In the genomic region with DNA sequence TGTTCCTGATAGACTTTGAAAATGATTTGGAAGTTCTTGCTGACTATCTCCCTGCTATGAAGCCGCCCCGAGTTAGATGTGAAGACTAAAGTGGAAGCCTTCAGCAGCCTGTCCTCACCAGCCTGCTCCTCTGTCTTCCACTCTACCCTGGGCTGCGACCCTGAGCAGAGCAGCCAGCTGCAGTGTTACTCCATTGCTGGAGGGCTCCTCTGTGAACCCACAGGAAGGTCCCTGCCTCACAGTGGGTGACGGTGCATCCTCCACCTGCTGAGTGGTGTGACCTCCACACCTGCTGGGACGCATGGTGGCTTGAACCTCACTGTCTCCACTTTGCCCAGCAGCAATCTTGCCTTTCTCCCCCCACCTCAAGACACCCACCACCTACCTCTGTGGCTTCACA, we compare ENCODE assay signal across 25 cellular contexts.
A peak's percentile ranks its signal among the peaks of the same experiment; 100 is the strongest.
DNase-seq lines count a peak whose midpoint lies in the region; ATAC-seq and TF ChIP-seq lines count a peak whose summit lies in the region.
"Had no signal": no experiment of that assay in that cellular context is flagged by ENCODE, and none has a peak within 500 bp of the region (broad histone marks: within the 10 kb centered on the region; RNA-seq: fewer than 3 reads in every experiment).

No MANE protein-coding gene starts in this region.

- H3K4me1 Mint-ChIP-seq in MCF 10A (ENCODE audit: insufficient read depth, unreplicated experiment) = no peaks in the 10 kb centered on the region
- no peaks in the 10 kb centered on the region for H3K4me1 Mint-ChIP-seq in stimulated activated naive CD8-positive, alpha-beta T cell treated with anti-CD3 and anti-CD28 coated beads, Interleukin-15, amount 100 ng/mL, for 72 hours
- H3K4me1 Mint-ChIP-seq: B cell; CD4-positive, CD25-positive, alpha-beta regulatory T cell had no signal

- H3K27me3 ChIP-seq in breast epithelium (no peaks in the 10 kb centered on the region), PC-9 (ENCODE audit: insufficient read depth, low read depth) (no peaks in the 10 kb centered on the region), mesendoderm (ENCODE audit: insufficient read depth, low read length, poor library complexity) (no peaks in the 10 kb centered on the region)

- no CpG with 5 or more reads among the region's 5 CpGs for WGBS in mesendoderm (ENCODE audit: extremely low coverage, insufficient coverage, low lambda C conversion rate)

- no peak overlapping the region for H3K18ac ChIP-seq in mesendoderm (ENCODE audit: low read length)

- H2BK15ac ChIP-seq in mesendoderm (replicated peaks; ENCODE audit: low read depth) = no peak overlapping the region

- H3K4ac ChIP-seq in mesendoderm (ENCODE audit: low read depth, low read length) = no peak overlapping the region

- TF ChIP-seq POLR2A in breast epithelium (IDR thresholded peaks at IDR 0.05) = no peak

- peak overlapping the region; percentile 22 for H2AK5ac ChIP-seq in mesendoderm (ENCODE audit: low read length)

- H3K4me3 ChIP-seq in breast epithelium = no peak overlapping the region
- H3K4me3 ChIP-seq in PC-9 = peak overlapping the region; percentile 39; the same call in 1 of the 2 replicates
- no peak overlapping the region for H3K4me3 ChIP-seq in mesendoderm (ENCODE audit: low read length)
- H3K4me3 ChIP-seq: SJSA1 had no signal

- H2AFZ ChIP-seq in PC-9 = no peak overlapping the region; the same call in 1 of the 2 replicates

- POLR2A ChIA-PET in MCF 10A (lab: Yijun Ruan, JAX) (interaction anchor here (0.5 kb wide), 1 partner anchor 399 kb away, joined by 3 read pairs; no protein-coding TSS in a partner anchor), PC-9 (lab: Charles Lee; ENCODE audit: unreplicated experiment) (interaction anchor here (0.7 kb wide), 1 partner anchor 22 kb away, joined by 24 read pairs; no protein-coding TSS in a partner anchor)

- no TSS peak for BruUV-seq in MCF 10A (replicated peaks; lab: Mats Ljungman, UMichigan)
- BruUV-seq in PC-9 (replicated peaks; lab: Mats Ljungman, UMichigan) = no TSS peak

- H4K5ac ChIP-seq in mesendoderm (ENCODE audit: low read length) = no peak overlapping the region

- H3K36me3 Mint-ChIP-seq in MCF 10A (ENCODE audit: insufficient read depth, unreplicated experiment) = no peaks in the 10 kb centered on the region

- peaks cover 0 to 7% of the 10 kb centered on the region in 2 donors for H3K4me1 ChIP-seq in breast epithelium
- H3K4me1 ChIP-seq in PC-9 (replicated peaks; ENCODE audit: insufficient read depth) = peaks cover 62% of the 10 kb centered on the region
- H3K4me1 ChIP-seq in mesendoderm (ENCODE audit: control insufficient read depth, low read depth, low read length) = peaks cover 8% of the 10 kb centered on the region

- no peak overlapping the region for H2BK5ac ChIP-seq in mesendoderm (ENCODE audit: low read length)

- no peaks in the 10 kb centered on the region for H3K9me3 Mint-ChIP-seq in MCF 10A (ENCODE audit: unreplicated experiment)
- peaks cover 0 to 5% of the 10 kb centered on the region in 2 donors for H3K9me3 Mint-ChIP-seq in stimulated activated naive CD8-positive, alpha-beta T cell treated with anti-CD3 and anti-CD28 coated beads, Interleukin-15, amount 100 ng/mL, for 72 hours
- H3K9me3 Mint-ChIP-seq: CD4-positive, CD25-positive, alpha-beta regulatory T cell had no signal

- no peak for DNase-seq in breast epithelium (ENCODE audit: low spot score in 2 of 2)
- no peak for DNase-seq in MCF 10A (ENCODE audit: unreplicated experiment)
- DNase-seq in PC-9 = no peak
- DNase-seq in mesendoderm = no peak
- DNase-seq in NCI-H526 treated with DMSO at 0.1 percent for 48 hours (lab: John Stamatoyannopoulos, UW) = no peak
- no peak for DNase-seq in stimulated activated naive CD8-positive, alpha-beta T cell treated with anti-CD3 and anti-CD28 coated beads, Interleukin-15, amount 100 ng/mL, for 72 hours
- DNase-seq in iPS-NIHi11 (ENCODE audit: low spot score) = no peak
- DNase-seq in retina = no peak
- DNase-seq: CD4-positive, CD25-positive, alpha-beta regulatory T cell; DMS153; GOT3; HCEC 1CT; IMR-90; KG1; MM.1S; NCI-H1048; NCI-H1417 treated with DMSO at 0.1 percent for 48 hours; NCI-H187 treated with DMSO at 0.1 percent for 48 hours; NCI-H2171 treated with DMSO at 0.1 percent for 48 hours; NCI-H345; NCI-H524; NCI-H774 had no signal

- H3K9me2 ChIP-seq in PC-9 (ENCODE audit: insufficient read depth) = no peaks in the 10 kb centered on the region

- H3K36me3 ChIP-seq in breast epithelium (no peaks in the 10 kb centered on the region), PC-9 (ENCODE audit: low read depth) (no peaks in the 10 kb centered on the region), mesendoderm (ENCODE audit: control insufficient read depth, insufficient read depth, low read length) (no peaks in the 10 kb centered on the region)
- H3K36me3 ChIP-seq: SJSA1 had no signal

- H2BK120ac ChIP-seq in mesendoderm (ENCODE audit: low read depth, low read length) = no peak overlapping the region

- H3K4me3 Mint-ChIP-seq in MCF 10A (ENCODE audit: unreplicated experiment) = no peak overlapping the region
- H3K4me3 Mint-ChIP-seq in stimulated activated naive CD8-positive, alpha-beta T cell treated with anti-CD3 and anti-CD28 coated beads, Interleukin-15, amount 100 ng/mL, for 72 hours = no peak overlapping the region
- H3K4me3 Mint-ChIP-seq: B cell; CD4-positive, CD25-positive, alpha-beta regulatory T cell had no signal

- H3K9me3 ChIP-seq in breast epithelium (no peaks in the 10 kb centered on the region), PC-9 (ENCODE audit: insufficient read depth, low read depth) (no peaks in the 10 kb centered on the region)

- CTCF ChIA-PET in MCF 10A (lab: Yijun Ruan, JAX) = no interaction called here
- CTCF ChIA-PET in PC-9 (lab: Charles Lee) = no interaction called here

- H3K79me1 ChIP-seq in mesendoderm (ENCODE audit: low read length) = no peaks in the 10 kb centered on the region

- no peak overlapping the region for H3K9ac ChIP-seq in mesendoderm (ENCODE audit: low read length)

- H3F3A ChIP-seq in PC-9 (ENCODE audit: insufficient read depth, low read depth) = peaks cover 60% of the 10 kb centered on the region

- peak overlapping the region; percentile 25 for H3K56ac ChIP-seq in mesendoderm (ENCODE audit: low read length)

- H3K27me3 Mint-ChIP-seq in MCF 10A (ENCODE audit: insufficient read depth, unreplicated experiment) = no peaks in the 10 kb centered on the region
- peaks cover 3% of the 10 kb centered on the region for H3K27me3 Mint-ChIP-seq in stimulated activated naive CD8-positive, alpha-beta T cell treated with anti-CD3 and anti-CD28 coated beads, Interleukin-15, amount 100 ng/mL, for 72 hours
- H3K27me3 Mint-ChIP-seq: CD4-positive, CD25-positive, alpha-beta regulatory T cell had no signal

- H3K23ac ChIP-seq in mesendoderm (ENCODE audit: low read length) = peak overlapping the region; percentile 59

- H3K79me2 ChIP-seq in PC-9 (ENCODE audit: low read depth) (peaks cover 5% of the 10 kb centered on the region; the same call in 1 of the 2 replicates), mesendoderm (ENCODE audit: control insufficient read depth, insufficient read depth, low read length) (no peaks in the 10 kb centered on the region)

- no peaks in the 10 kb centered on the region for H4K20me1 ChIP-seq in PC-9 (ENCODE audit: insufficient read depth)

- TF ChIP-seq CTCF in breast epithelium (IDR thresholded peaks at IDR 0.05) (no peak), MCF 10A (IDR thresholded peaks at IDR 0.05; ENCODE audit: unreplicated experiment) (no peak), PC-9 (conservative IDR thresholded peaks at IDR 0.05) (no peak)

- H4K8ac ChIP-seq in mesendoderm (ENCODE audit: low read depth, low read length) = no peak overlapping the region

- intact Hi-C loops in breast epithelium (cut with DNase I; ENCODE audit: low total_unique reads) = no loop called here
- intact Hi-C loops in MCF 10A (cut with micrococcal nuclease) = no loop called here
- intact Hi-C loops in PC-9 (cut with micrococcal nuclease; ENCODE audit: unreplicated experiment) = loop anchor here (5.0 to 10.0 kb wide), 2 partner anchors 345 to 398 kb away; no protein-coding TSS in a partner anchor

- H3K27ac Mint-ChIP-seq in MCF 10A (ENCODE audit: low read depth, unreplicated experiment) = no peak overlapping the region
- H3K27ac Mint-ChIP-seq in stimulated activated naive CD8-positive, alpha-beta T cell treated with anti-CD3 and anti-CD28 coated beads, Interleukin-15, amount 100 ng/mL, for 72 hours = no peak overlapping the region
- H3K27ac Mint-ChIP-seq: B cell had no signal

- H3K27ac ChIP-seq in breast epithelium (peak overlapping the region; percentile 29 to 61), PC-9 (peak overlapping the region; percentile 94), mesendoderm (ENCODE audit: low read depth, low read length) (no peak overlapping the region)
- H3K27ac ChIP-seq: 22Rv1, SJSA1 had no signal

- H3K4me2 ChIP-seq in PC-9 (peak overlapping the region; percentile 82), mesendoderm (ENCODE audit: low read length) (no peak overlapping the region)

- ATAC-seq in stimulated activated naive CD8-positive, alpha-beta T cell treated with anti-CD3 and anti-CD28 coated beads, Interleukin-15, amount 100 ng/mL, for 72 hours = no peak
